ENCODE assay signal across 19 cellular contexts in the genomic region with DNA sequence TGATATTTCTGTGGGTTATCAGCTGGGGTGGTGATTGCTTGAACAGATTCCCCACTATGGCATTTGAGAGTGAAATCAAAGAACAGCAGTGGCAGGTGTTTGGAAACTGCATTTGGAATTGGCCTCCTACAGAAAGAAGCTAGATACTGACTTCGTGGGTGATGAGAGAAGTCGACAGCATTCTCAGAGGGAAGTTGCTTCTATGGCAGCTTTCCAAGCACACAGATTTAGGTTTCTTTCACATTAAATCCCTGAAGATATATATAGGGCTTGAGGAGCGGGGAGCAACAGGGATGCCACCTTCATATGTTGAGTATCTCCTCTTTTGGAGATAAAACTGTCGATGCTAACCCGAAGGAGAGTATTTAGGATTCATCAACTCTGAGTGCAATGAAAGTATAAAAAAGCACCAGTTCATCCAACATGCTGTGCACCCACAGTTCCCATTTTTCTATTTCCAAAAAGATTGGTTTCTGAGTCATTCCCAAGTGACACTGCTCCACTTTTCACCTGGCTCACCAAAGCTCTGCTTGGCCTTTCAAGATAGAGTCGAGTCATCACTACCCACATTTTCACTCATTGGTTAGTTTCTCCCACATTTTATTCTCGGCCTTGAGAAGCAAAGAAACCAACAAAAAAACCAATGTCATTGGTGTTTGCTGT.
DNase-seq lines count a peak whose midpoint lies in the region; ATAC-seq and TF ChIP-seq lines count a peak whose summit lies in the region.
"Had no signal": no experiment of that assay in that cellular context is flagged by ENCODE, and none has a peak within 500 bp of the region (broad histone marks: within the 10 kb centered on the region; RNA-seq: fewer than 3 reads in every experiment).

No MANE protein-coding gene starts in this region.

- no peak overlapping the region for H3K4me3 ChIP-seq in left ventricle myocardium inferior
- H3K4me3 ChIP-seq in heart left ventricle: no peak overlapping the region
- H3K4me3 ChIP-seq: BLaER1 treated with 17β-estradiol and CSF1 and Interleukin-3, amounts not matched to agents 10 nM and 100 nM; GM23338; HAP-1 had no signal

- ATAC-seq in heart left ventricle: no peak
- ATAC-seq: GM23338 had no signal

- peaks cover 6% of the 10 kb centered on the region for H3K9me3 ChIP-seq in left ventricle myocardium inferior (replicated peaks)
- peaks cover 0 to 9% (median 0%) of the 10 kb centered on the region in 12 donors for H3K9me3 ChIP-seq in heart left ventricle
- H3K9me3 ChIP-seq: BE2C; BLaER1 treated with 17β-estradiol and CSF1 and Interleukin-3, amounts not matched to agents 10 nM and 100 nM; HAP-1 had no signal

- no peak overlapping the region for H3K27ac Mint-ChIP-seq in endothelial cell (ENCODE audit: unreplicated experiment)
- H3K27ac Mint-ChIP-seq: CD14-positive monocyte; CD4-positive, alpha-beta T cell; GM23338; HFFc6 had no signal

- no peak for TF ChIP-seq CTCF in endothelial cell (IDR thresholded peaks at IDR 0.05; ENCODE audit: unreplicated experiment)
- no peak for TF ChIP-seq CTCF in left ventricle myocardium inferior (IDR thresholded peaks at IDR 0.05; ENCODE audit: borderline replicate concordance)
- TF ChIP-seq CTCF in heart left ventricle (IDR thresholded peaks at IDR 0.05): no peak

- no peak overlapping the region for H3K4me3 Mint-ChIP-seq in endothelial cell (ENCODE audit: unreplicated experiment)
- H3K4me3 Mint-ChIP-seq: CD14-positive monocyte; CD4-positive, alpha-beta T cell; GM23338; HFFc6 had no signal

- TF ChIP-seq POLR2A in heart left ventricle (IDR thresholded peaks at IDR 0.05): no peak

- H3K4me1 ChIP-seq in left ventricle myocardium inferior (no peaks in the 10 kb centered on the region), heart left ventricle (no peaks in the 10 kb centered on the region)
- H3K4me1 ChIP-seq: BE2C; BLaER1 treated with 17β-estradiol and CSF1 and Interleukin-3, amounts not matched to agents 10 nM and 100 nM; HAP-1 had no signal

- WGBS in heart left ventricle, 4 donors: 63 to 74% (median 66%) methylated on average over 7 of the region's 7 CpGs

- intact Hi-C loops in left ventricle myocardium inferior (cut with micrococcal nuclease): no loop called here
- intact Hi-C loops in heart left ventricle (cut with DNase I): no loop called here

- peak overlapping the region; percentile 32 for H3K27ac ChIP-seq in caudate nucleus (ENCODE audit: low read depth, low read length)
- H3K27ac ChIP-seq in left ventricle myocardium inferior (replicated peaks): no peak overlapping the region
- no peak overlapping the region for H3K27ac ChIP-seq in heart left ventricle
- H3K27ac ChIP-seq: BLaER1 treated with 17β-estradiol and CSF1 and Interleukin-3, amounts not matched to agents 10 nM and 100 nM had no signal

- no peaks in the 10 kb centered on the region for H3K4me1 Mint-ChIP-seq in endothelial cell (ENCODE audit: unreplicated experiment)
- H3K4me1 Mint-ChIP-seq: CD14-positive monocyte, GM23338 had no signal

- no peaks in the 10 kb centered on the region for H3K9me3 Mint-ChIP-seq in endothelial cell (ENCODE audit: unreplicated experiment)

- no peaks in the 10 kb centered on the region for H3K27me3 Mint-ChIP-seq in endothelial cell (ENCODE audit: unreplicated experiment)
- H3K27me3 Mint-ChIP-seq: CD4-positive, alpha-beta T cell had no signal

- DNase-seq in NCI-H146 treated with DMSO at 0.1 percent for 48 hours (lab: John Stamatoyannopoulos, UW; ENCODE audit: unreplicated experiment) (peak; percentile 58), caudate nucleus (lab: John Stamatoyannopoulos, UW) (peak in 22 of 61 donors; percentile 0 to 72 (median 18)), middle frontal gyrus (ENCODE audit: extremely low spot score, low spot score) (peak; percentile 58), endothelial cell (ENCODE audit: low spot score) (no peak), left ventricle myocardium inferior (no peak), mucosa of gallbladder (ENCODE audit: low spot score) (no peak), heart left ventricle (no peak)
- DNase-seq: BE2C; Calu3; CD4-positive, alpha-beta T cell; COR-L47; DMS53; DMS79 treated with DMSO at 0.1 percent for 48 hours; GF-D8; HFFc6 had no signal

- no peaks in the 10 kb centered on the region for H3K36me3 Mint-ChIP-seq in endothelial cell (ENCODE audit: low read depth, unreplicated experiment)
- H3K36me3 Mint-ChIP-seq: CD14-positive monocyte had no signal

- H3K27me3 ChIP-seq in left ventricle myocardium inferior (ENCODE audit: low read depth) (no peaks in the 10 kb centered on the region), heart left ventricle (no peaks in the 10 kb centered on the region)
- H3K27me3 ChIP-seq: BE2C; BLaER1 treated with 17β-estradiol and CSF1 and Interleukin-3, amounts not matched to agents 10 nM and 100 nM had no signal

- H3K36me3 ChIP-seq in left ventricle myocardium inferior (no peaks in the 10 kb centered on the region), heart left ventricle (no peaks in the 10 kb centered on the region)
- H3K36me3 ChIP-seq: BE2C; BLaER1 treated with 17β-estradiol and CSF1 and Interleukin-3, amounts not matched to agents 10 nM and 100 nM; HAP-1 had no signal

Comparison
In these comparisons a context has a peak if more than half of its experiments do, and no peak if none do; other contexts are left out.
1. DNase-seq: peak in NCI-H146 treated with DMSO at 0.1 percent for 48 hours (single experiment) and middle frontal gyrus (single experiment); none in endothelial cell (single experiment), left ventricle myocardium inferior (single experiment), mucosa of gallbladder (single experiment) and heart left ventricle (0 of 5).